1 cellular context compared by ENCODE assay signal in the genomic region with DNA sequence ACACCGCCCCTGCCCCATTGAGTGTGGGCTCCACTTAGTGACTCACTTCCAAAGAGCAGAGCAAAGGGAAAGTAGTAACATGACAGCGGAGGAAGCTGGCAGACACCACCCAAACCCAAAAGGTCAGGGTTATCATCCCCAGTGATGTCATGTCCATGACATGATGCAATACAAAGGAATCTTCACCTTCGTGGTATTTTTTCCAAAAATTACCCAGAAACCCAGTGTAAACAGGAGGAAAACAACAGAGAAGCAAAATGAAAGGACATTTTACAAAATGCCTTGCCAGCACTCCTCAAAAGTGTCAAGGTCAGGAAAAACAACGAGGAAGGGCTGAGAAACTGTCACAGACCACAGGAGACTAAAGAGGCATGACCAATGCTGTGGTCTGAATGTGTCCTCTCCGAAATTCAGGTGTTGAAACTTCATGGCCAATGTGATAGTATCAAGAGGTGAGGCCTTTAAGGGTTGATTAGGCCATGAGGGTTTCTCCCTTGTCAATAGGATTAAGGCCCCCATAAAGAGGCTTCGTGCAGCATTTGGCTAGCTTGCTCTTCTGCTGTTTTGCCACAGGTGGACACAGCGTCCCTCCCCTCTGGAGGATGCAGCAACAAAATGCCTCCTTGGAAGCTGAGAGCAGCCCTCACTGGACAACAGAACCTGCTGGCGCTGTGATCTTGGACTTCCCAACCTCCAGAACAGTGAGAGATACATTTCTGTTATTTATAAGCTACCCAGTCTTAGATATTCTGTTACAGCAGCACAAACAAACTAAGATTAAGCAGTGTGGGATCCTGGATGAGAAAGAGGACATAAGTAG.
TF ChIP-seq lines count a peak whose summit lies in the region.

No MANE protein-coding gene starts in this region.

TF ChIP-seq in K562, 482 proteins besides CTCF, POLR2A, EP300 and RAD21 (continued from another document and continues in another):
- TF ChIP-seq, protein P1, sequence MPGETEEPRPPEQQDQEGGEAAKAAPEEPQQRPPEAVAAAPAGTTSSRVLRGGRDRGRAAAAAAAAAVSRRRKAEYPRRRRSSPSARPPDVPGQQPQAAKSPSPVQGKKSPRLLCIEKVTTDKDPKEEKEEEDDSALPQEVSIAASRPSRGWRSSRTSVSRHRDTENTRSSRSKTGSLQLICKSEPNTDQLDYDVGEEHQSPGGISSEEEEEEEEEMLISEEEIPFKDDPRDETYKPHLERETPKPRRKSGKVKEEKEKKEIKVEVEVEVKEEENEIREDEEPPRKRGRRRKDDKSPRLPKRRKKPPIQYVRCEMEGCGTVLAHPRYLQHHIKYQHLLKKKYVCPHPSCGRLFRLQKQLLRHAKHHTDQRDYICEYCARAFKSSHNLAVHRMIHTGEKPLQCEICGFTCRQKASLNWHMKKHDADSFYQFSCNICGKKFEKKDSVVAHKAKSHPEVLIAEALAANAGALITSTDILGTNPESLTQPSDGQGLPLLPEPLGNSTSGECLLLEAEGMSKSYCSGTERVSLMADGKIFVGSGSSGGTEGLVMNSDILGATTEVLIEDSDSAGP (CRISPR knock-in tag; IDR thresholded peaks at IDR 0.05), result no peak
- TF ChIP-seq ZC3H11A (IDR thresholded peaks at IDR 0.05; ENCODE audit: low read depth, low read length) (no peak), MIER1 (IDR thresholded peaks at IDR 0.05; ENCODE audit: low read depth) (no peak), HIVEP1 (CRISPR knock-in tag; IDR thresholded peaks at IDR 0.05) (0 out of 2 replicates have a peak, but pooled peaks have one; percentile 35), KLF10 (CRISPR knock-in tag; IDR thresholded peaks at IDR 0.05) (no peak), FOXM1 (IDR thresholded peaks at IDR 0.05; ENCODE audit: low read depth) (no peak), FOXM1 (CRISPR knock-in tag; IDR thresholded peaks at IDR 0.05; ENCODE audit: low read depth) (no peak), OTX1 (CRISPR knock-in tag; IDR thresholded peaks at IDR 0.05) (no peak), ATF1 (CRISPR knock-in tag; IDR thresholded peaks at IDR 0.05) (no peak), ATF1 (tag; IDR thresholded peaks at IDR 0.05) (peak; percentile 84), MCM5 (IDR thresholded peaks at IDR 0.05; ENCODE audit: low read depth) (no peak), SMC3 (conservative IDR thresholded peaks at IDR 0.05; ENCODE audit: insufficient read depth, low read depth, low read length) (no peak), NBN (IDR thresholded peaks at IDR 0.05; ENCODE audit: low read depth) (peak; percentile 60; the same call in 1 of the 2 replicates), FUS (optimal IDR thresholded peaks at IDR 0.05; ENCODE audit: low read depth, low read length) (no peak), BMI1 (IDR thresholded peaks at IDR 0.05; ENCODE audit: low read length) (no peak), PTRF (tag; IDR thresholded peaks at IDR 0.05) (no peak), ZNF695 (CRISPR knock-in tag; IDR thresholded peaks at IDR 0.05) (no peak), FOXK2 (conservative IDR thresholded peaks at IDR 0.05 in 1 of 2, IDR thresholded peaks at IDR 0.05 in 1 of 2; ENCODE audit: low read depth in 2 of 2) (peak; percentile 77 to 84), FOXP1 (CRISPR knock-in tag; IDR thresholded peaks at IDR 0.05) (no peak), ZNF644 (tag; IDR thresholded peaks at IDR 0.05; ENCODE audit: low read depth) (no peak; the same call in 1 of the 2 replicates), GATA2 (CRISPR knock-in tag; IDR thresholded peaks at IDR 0.05) (no peak), SRSF7 (optimal IDR thresholded peaks at IDR 0.05; ENCODE audit: low read depth, low read length) (no peak), GATAD2A (IDR thresholded peaks at IDR 0.05) (no peak), ARNT (IDR thresholded peaks at IDR 0.05) (peak in 1 of 2 experiments; percentile 57; a peak in 1 of 4 replicates), TEAD1 (CRISPR knock-in tag; IDR thresholded peaks at IDR 0.05) (peak in 1 of 2 experiments; percentile 77; a peak in 1 of 4 replicates), NR4A1 (CRISPR knock-in tag; IDR thresholded peaks at IDR 0.05) (no peak), NR4A1 (tag; IDR thresholded peaks at IDR 0.05) (0 out of 2 replicates have a peak, but pooled peaks have one; percentile 46), CBX5 (IDR thresholded peaks at IDR 0.05; ENCODE audit: borderline replicate concordance, low read depth) (no peak), ZNF76 (CRISPR knock-in tag; IDR thresholded peaks at IDR 0.05; ENCODE audit: borderline replicate concordance) (no peak), ZNF212 (CRISPR knock-in tag; IDR thresholded peaks at IDR 0.05) (no peak), ZC3H4 (CRISPR knock-in tag; IDR thresholded peaks at IDR 0.05; ENCODE audit: borderline replicate concordance) (no peak), ZNF174 (CRISPR knock-in tag; IDR thresholded peaks at IDR 0.05) (no peak), CEBPB (tag; IDR thresholded peaks at IDR 0.05) (peak; percentile 93), SPI1 (IDR thresholded peaks at IDR 0.05; ENCODE audit: borderline replicate concordance, low read depth, low read length) (no peak), ZNF143 (CRISPR knock-in tag; IDR thresholded peaks at IDR 0.05) (peak; percentile 67; the same call in 1 of the 2 replicates), TEAD4 (IDR thresholded peaks at IDR 0.05; ENCODE audit: low read length) (peak; percentile 57; the same call in 1 of the 2 replicates), TEAD4 (CRISPR knock-in tag; IDR thresholded peaks at IDR 0.05; ENCODE audit: borderline replicate concordance) (no peak), SMARCA5 (IDR thresholded peaks at IDR 0.05) (no peak)
- TF ChIP-seq, protein P2, sequence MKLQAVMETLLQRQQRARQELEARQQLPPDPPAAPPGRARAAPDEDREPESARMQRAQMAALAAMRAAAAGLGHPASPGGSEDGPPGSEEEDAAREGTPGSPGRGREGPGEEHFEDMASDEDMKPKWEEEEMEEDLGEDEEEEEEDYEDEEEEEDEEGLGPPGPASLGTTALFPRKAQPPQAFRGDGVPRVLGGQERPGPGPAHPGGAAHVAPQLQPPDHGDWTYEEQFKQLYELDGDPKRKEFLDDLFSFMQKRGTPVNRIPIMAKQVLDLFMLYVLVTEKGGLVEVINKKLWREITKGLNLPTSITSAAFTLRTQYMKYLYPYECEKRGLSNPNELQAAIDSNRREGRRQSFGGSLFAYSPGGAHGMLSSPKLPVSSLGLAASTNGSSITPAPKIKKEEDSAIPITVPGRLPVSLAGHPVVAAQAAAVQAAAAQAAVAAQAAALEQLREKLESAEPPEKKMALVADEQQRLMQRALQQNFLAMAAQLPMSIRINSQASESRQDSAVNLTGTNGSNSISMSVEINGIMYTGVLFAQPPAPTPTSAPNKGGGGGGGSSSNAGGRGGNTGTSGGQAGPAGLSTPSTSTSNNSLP (IDR thresholded peaks at IDR 0.05; ENCODE audit: borderline replicate concordance, low read depth, low read length), result no peak
- TF ChIP-seq, protein P3, sequence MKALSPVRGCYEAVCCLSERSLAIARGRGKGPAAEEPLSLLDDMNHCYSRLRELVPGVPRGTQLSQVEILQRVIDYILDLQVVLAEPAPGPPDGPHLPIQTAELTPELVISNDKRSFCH (CRISPR knock-in tag; IDR thresholded peaks at IDR 0.05), result no peak
- TF ChIP-seq, protein P3 (tag; IDR thresholded peaks at IDR 0.05), result peak; percentile 78
- TF ChIP-seq, protein P4, sequence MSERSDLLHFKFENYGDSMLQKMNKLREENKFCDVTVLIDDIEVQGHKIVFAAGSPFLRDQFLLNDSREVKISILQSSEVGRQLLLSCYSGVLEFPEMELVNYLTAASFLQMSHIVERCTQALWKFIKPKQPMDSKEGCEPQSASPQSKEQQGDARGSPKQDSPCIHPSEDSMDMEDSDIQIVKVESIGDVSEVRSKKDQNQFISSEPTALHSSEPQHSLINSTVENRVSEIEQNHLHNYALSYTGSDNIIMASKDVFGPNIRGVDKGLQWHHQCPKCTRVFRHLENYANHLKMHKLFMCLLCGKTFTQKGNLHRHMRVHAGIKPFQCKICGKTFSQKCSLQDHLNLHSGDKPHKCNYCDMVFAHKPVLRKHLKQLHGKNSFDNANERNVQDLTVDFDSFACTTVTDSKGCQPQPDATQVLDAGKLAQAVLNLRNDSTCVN (CRISPR knock-in tag; IDR thresholded peaks at IDR 0.05), result no peak
- TF ChIP-seq, protein P5, sequence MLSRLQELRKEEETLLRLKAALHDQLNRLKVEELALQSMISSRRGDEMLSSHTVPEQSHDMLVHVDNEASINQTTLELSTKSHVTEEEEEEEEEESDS (CRISPR knock-in tag; IDR thresholded peaks at IDR 0.05), result no peak
- TF ChIP-seq, protein P6, sequence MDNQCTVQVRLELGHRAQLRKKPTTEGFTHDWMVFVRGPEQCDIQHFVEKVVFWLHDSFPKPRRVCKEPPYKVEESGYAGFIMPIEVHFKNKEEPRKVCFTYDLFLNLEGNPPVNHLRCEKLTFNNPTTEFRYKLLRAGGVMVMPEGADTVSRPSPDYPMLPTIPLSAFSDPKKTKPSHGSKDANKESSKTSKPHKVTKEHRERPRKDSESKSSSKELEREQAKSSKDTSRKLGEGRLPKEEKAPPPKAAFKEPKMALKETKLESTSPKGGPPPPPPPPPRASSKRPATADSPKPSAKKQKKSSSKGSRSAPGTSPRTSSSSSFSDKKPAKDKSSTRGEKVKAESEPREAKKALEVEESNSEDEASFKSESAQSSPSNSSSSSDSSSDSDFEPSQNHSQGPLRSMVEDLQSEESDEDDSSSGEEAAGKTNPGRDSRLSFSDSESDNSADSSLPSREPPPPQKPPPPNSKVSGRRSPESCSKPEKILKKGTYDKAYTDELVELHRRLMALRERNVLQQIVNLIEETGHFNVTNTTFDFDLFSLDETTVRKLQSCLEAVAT (IDR thresholded peaks at IDR 0.05), result no peak
- TF ChIP-seq, protein P7, sequence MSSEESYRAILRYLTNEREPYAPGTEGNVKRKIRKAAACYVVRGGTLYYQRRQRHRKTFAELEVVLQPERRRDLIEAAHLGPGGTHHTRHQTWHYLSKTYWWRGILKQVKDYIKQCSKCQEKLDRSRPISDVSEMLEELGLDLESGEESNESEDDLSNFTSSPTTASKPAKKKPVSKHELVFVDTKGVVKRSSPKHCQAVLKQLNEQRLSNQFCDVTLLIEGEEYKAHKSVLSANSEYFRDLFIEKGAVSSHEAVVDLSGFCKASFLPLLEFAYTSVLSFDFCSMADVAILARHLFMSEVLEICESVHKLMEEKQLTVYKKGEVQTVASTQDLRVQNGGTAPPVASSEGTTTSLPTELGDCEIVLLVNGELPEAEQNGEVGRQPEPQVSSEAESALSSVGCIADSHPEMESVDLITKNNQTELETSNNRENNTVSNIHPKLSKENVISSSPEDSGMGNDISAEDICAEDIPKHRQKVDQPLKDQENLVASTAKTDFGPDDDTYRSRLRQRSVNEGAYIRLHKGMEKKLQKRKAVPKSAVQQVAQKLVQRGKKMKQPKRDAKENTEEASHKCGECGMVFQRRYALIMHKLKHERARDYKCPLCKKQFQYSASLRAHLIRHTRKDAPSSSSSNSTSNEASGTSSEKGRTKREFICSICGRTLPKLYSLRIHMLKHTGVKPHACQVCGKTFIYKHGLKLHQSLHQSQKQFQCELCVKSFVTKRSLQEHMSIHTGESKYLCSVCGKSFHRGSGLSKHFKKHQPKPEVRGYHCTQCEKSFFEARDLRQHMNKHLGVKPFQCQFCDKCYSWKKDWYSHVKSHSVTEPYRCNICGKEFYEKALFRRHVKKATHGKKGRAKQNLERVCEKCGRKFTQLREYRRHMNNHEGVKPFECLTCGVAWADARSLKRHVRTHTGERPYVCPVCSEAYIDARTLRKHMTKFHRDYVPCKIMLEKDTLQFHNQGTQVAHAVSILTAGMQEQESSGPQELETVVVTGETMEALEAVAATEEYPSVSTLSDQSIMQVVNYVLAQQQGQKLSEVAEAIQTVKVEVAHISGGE (CRISPR knock-in tag; IDR thresholded peaks at IDR 0.05), result no peak
- TF ChIP-seq, protein P8, sequence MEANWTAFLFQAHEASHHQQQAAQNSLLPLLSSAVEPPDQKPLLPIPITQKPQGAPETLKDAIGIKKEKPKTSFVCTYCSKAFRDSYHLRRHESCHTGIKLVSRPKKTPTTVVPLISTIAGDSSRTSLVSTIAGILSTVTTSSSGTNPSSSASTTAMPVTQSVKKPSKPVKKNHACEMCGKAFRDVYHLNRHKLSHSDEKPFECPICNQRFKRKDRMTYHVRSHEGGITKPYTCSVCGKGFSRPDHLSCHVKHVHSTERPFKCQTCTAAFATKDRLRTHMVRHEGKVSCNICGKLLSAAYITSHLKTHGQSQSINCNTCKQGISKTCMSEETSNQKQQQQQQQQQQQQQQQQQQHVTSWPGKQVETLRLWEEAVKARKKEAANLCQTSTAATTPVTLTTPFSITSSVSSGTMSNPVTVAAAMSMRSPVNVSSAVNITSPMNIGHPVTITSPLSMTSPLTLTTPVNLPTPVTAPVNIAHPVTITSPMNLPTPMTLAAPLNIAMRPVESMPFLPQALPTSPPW (CRISPR knock-in tag; IDR thresholded peaks at IDR 0.05), result peak; percentile 31; the same call in 1 of the 2 replicates
- TF ChIP-seq, protein P9, sequence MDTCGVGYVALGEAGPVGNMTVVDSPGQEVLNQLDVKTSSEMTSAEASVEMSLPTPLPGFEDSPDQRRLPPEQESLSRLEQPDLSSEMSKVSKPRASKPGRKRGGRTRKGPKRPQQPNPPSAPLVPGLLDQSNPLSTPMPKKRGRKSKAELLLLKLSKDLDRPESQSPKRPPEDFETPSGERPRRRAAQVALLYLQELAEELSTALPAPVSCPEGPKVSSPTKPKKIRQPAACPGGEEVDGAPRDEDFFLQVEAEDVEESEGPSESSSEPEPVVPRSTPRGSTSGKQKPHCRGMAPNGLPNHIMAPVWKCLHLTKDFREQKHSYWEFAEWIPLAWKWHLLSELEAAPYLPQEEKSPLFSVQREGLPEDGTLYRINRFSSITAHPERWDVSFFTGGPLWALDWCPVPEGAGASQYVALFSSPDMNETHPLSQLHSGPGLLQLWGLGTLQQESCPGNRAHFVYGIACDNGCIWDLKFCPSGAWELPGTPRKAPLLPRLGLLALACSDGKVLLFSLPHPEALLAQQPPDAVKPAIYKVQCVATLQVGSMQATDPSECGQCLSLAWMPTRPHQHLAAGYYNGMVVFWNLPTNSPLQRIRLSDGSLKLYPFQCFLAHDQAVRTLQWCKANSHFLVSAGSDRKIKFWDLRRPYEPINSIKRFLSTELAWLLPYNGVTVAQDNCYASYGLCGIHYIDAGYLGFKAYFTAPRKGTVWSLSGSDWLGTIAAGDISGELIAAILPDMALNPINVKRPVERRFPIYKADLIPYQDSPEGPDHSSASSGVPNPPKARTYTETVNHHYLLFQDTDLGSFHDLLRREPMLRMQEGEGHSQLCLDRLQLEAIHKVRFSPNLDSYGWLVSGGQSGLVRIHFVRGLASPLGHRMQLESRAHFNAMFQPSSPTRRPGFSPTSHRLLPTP (IDR thresholded peaks at IDR 0.05; ENCODE audit: borderline replicate concordance, extremely low read depth, insufficient read length), result no peak
- TF ChIP-seq, protein P10, sequence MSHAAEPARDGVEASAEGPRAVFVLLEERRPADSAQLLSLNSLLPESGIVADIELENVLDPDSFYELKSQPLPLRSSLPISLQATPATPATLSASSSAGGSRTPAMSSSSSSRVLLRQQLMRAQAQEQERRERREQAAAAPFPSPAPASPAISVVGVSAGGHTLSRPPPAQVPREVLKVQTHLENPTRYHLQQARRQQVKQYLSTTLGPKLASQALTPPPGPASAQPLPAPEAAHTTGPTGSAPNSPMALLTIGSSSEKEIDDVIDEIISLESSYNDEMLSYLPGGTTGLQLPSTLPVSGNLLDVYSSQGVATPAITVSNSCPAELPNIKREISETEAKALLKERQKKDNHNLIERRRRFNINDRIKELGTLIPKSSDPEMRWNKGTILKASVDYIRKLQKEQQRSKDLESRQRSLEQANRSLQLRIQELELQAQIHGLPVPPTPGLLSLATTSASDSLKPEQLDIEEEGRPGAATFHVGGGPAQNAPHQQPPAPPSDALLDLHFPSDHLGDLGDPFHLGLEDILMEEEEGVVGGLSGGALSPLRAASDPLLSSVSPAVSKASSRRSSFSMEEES (CRISPR knock-in tag; IDR thresholded peaks at IDR 0.05), result no peak
